1 cellular context compared by ENCODE assay signal in genomic region chr3:182980204-182981037, GRCh38.
A peak's percentile ranks its signal among the peaks of the same experiment; 100 is the strongest.
TF ChIP-seq lines count a peak whose summit lies in the region.

DCUN1D1 (minus strand) TSS chr3:182980538; CDS start chr3:182980489, 49 bp downstream.

TF ChIP-seq in HepG2, 621 proteins besides CTCF, POLR2A, EP300 and RAD21 (continued from another document):
- TF ChIP-seq UBTF (CRISPR knock-in tag; IDR thresholded peaks at IDR 0.05) (peak; percentile 96), HNRNPL (IDR thresholded peaks at IDR 0.05; ENCODE audit: low read depth, low read length) (no peak), POLR2G (IDR thresholded peaks at IDR 0.05; ENCODE audit: low read depth, low read length) (peak; percentile 83), ZNF180 (CRISPR knock-in tag; IDR thresholded peaks at IDR 0.05; ENCODE audit: borderline replicate concordance, low read depth) (no peak), HNRNPK (IDR thresholded peaks at IDR 0.05; ENCODE audit: low read depth, low read length, poor library complexity, severe bottlenecking) (peak; percentile 26), ZNF274 (CRISPR knock-in tag; IDR thresholded peaks at IDR 0.05) (no peak), DRAP1 (CRISPR knock-in tag; IDR thresholded peaks at IDR 0.05) (peak; percentile 25; the same call in 1 of the 2 replicates), PHF8 (CRISPR knock-in tag; IDR thresholded peaks at IDR 0.05) (peak; percentile 86), KAT7 (CRISPR knock-in tag; IDR thresholded peaks at IDR 0.05; ENCODE audit: borderline replicate concordance) (peak; percentile 45; the same call in 1 of the 2 replicates), HNRNPLL (IDR thresholded peaks at IDR 0.05; ENCODE audit: low read depth, low read length, poor library complexity, severe bottlenecking) (peak; percentile 79), TAF1 (CRISPR knock-in tag; IDR thresholded peaks at IDR 0.05) (peak; percentile 41; the same call in 1 of the 2 replicates), BRD4 (CRISPR knock-in tag; IDR thresholded peaks at IDR 0.05) (0 out of 2 replicates have a peak, but pooled peaks have one; percentile 13), ZSCAN22 (CRISPR knock-in tag; IDR thresholded peaks at IDR 0.05) (no peak), ZFP90 (CRISPR knock-in tag; IDR thresholded peaks at IDR 0.05; ENCODE audit: borderline replicate concordance) (0 out of 2 replicates have a peak, but pooled peaks have one; percentile 1), ZBTB34 (CRISPR knock-in tag; IDR thresholded peaks at IDR 0.05) (no peak), ZNF142 (CRISPR knock-in tag; IDR thresholded peaks at IDR 0.05) (0 out of 2 replicates have a peak, but pooled peaks have one; percentile 41), MBNL3 (CRISPR knock-in tag; conservative IDR thresholded peaks at IDR 0.05) (no peak), PATZ1 (CRISPR knock-in tag; IDR thresholded peaks at IDR 0.05) (peak; percentile 74), ARNT (IDR thresholded peaks at IDR 0.05) (no peak), KLF6 (CRISPR knock-in tag; IDR thresholded peaks at IDR 0.05) (peak; percentile 46; the same call in 1 of the 2 replicates), MED1 (CRISPR knock-in tag; IDR thresholded peaks at IDR 0.05) (0 out of 2 replicates have a peak, but pooled peaks have one; percentile 20), HOXA9 (CRISPR knock-in tag; IDR thresholded peaks at IDR 0.05; ENCODE audit: borderline replicate concordance) (0 out of 2 replicates have a peak, but pooled peaks have one; percentile 25)
